Comparison of ENCODE assay signal across 1 cellular context in genomic region chr11:64723907-64724862, GRCh38.
TF ChIP-seq lines count a peak whose summit lies in the region.

No MANE protein-coding gene starts in this region.

TF ChIP-seq in GM23338, 12 proteins besides CTCF, POLR2A, EP300 and RAD21 (continued from another document):
- no peak for TF ChIP-seq ZNF462 (CRISPR knock-in tag; IDR thresholded peaks at IDR 0.05)
- no peak for TF ChIP-seq EZH2phosphoT487 (IDR thresholded peaks at IDR 0.05; ENCODE audit: unreplicated experiment)
- TF ChIP-seq JUNB (IDR thresholded peaks at IDR 0.05; ENCODE audit: unreplicated experiment), result no peak
- TF ChIP-seq ZNF114 (CRISPR knock-in tag; IDR thresholded peaks at IDR 0.05), result no peak
- TF ChIP-seq REST (IDR thresholded peaks at IDR 0.05; ENCODE audit: unreplicated experiment), result no peak
- no peak for TF ChIP-seq STAT1 (IDR thresholded peaks at IDR 0.05; ENCODE audit: unreplicated experiment)
- no peak for TF ChIP-seq POLR2AphosphoS5 (IDR thresholded peaks at IDR 0.05; ENCODE audit: low read depth)
- no peak for TF ChIP-seq NANOG (IDR thresholded peaks at IDR 0.05; ENCODE audit: borderline replicate concordance)
